Comparison of ENCODE assay signal across 11 cellular contexts in genomic region chr22:39245130-39246039, GRCh38. TPM values are rescaled to one million over a fixed set of nuclear protein-coding genes. Genes with fewer than 3 reads are reported as not detected.
DNase-seq lines count a peak whose midpoint lies in the region; ATAC-seq, FAIRE-seq and TF ChIP-seq lines count a peak whose summit lies in the region.
"Had no signal": no experiment of that assay in that cellular context is flagged by ENCODE, and none has a peak within 500 bp of the region (broad histone marks: within the 10 kb centered on the region; RNA-seq: fewer than 3 reads in every experiment).

No MANE protein-coding gene starts in this region.

- no peaks in the 10 kb centered on the region for H3K9me3 Mint-ChIP-seq in effector memory CD8-positive, alpha-beta T cell

- peak overlapping the region; percentile 12 for H3K18ac ChIP-seq in neuronal stem cell (ENCODE audit: low read length)

- H3K27me3 Mint-ChIP-seq in effector memory CD8-positive, alpha-beta T cell, result peaks cover 0 to 8% of the 10 kb centered on the region in 2 donors

- H2AFZ ChIP-seq in neuronal stem cell (ENCODE audit: low read length), result peak overlapping the region; percentile 88

- no peak overlapping the region for H2BK120ac ChIP-seq in neuronal stem cell (ENCODE audit: low read depth, low read length)

- peak overlapping the region; percentile 70 to 88 for H3K27ac ChIP-seq in A549
- no peak overlapping the region for H3K27ac ChIP-seq in neuronal stem cell (replicated peaks; ENCODE audit: low read length)

- peak overlapping the region; percentile 95 to 96 for H3K4me3 Mint-ChIP-seq in effector memory CD8-positive, alpha-beta T cell

- TF ChIP-seq POLR2A in A549 (IDR thresholded peaks at IDR 0.05; ENCODE audit: low read length), result no peak

- peak overlapping the region; percentile 90 for H2AK5ac ChIP-seq in neuronal stem cell (ENCODE audit: low read depth, low read length)

- peak in 1 of 2 experiments; percentile 4; a peak in 2 of 6 replicates for ATAC-seq in A549
- ATAC-seq in effector memory CD8-positive, alpha-beta T cell (replicated peaks), result no peak
- no peak for ATAC-seq in GM18520 (IDR thresholded peaks at IDR 0.05; ENCODE audit: unreplicated experiment)

- H2BK12ac ChIP-seq in neuronal stem cell (ENCODE audit: low read length), result peak overlapping the region; percentile 68

- H3K4me1 ChIP-seq in A549, result peaks cover 27% of the 10 kb centered on the region
- peaks cover 22 to 37% of the 10 kb centered on the region in 2 donors for H3K4me1 ChIP-seq in neuronal stem cell (ENCODE audit: control insufficient read depth in 2 of 2, insufficient read depth in 1 of 2, low read depth in 1 of 2, low read length in 2 of 2)
- H3K4me1 ChIP-seq: HAP-1 had no signal

- 74% methylated on average over 16 of the region's 22 CpGs for WGBS in A549 (ENCODE audit: missing lambda C conversion rate)
- no CpG with 5 or more reads among the region's 22 CpGs for WGBS in neuronal stem cell (ENCODE audit: extremely low coverage in 2 of 2, insufficient read length in 2 of 2, insufficient replicate concordance in 1 of 2), 2 donors

- H3K9me3 ChIP-seq in A549 (no peaks in the 10 kb centered on the region), neuronal stem cell (replicated peaks in 1 of 2; ENCODE audit: control insufficient read depth in 2 of 2, insufficient read depth in 1 of 2, low read depth in 1 of 2, low read length in 2 of 2) (no peaks in the 10 kb centered on the region)
- H3K9me3 ChIP-seq: HAP-1 had no signal

- H2BK15ac ChIP-seq in neuronal stem cell (ENCODE audit: low read length), result peak overlapping the region; percentile 64

- H4K8ac ChIP-seq in neuronal stem cell (ENCODE audit: low read depth, low read length), result no peak overlapping the region

- peaks cover 41% of the 10 kb centered on the region for H3K36me3 Mint-ChIP-seq in effector memory CD8-positive, alpha-beta T cell (ENCODE audit: insufficient read depth)

- peak overlapping the region; percentile 83 to 85 for H3K27ac Mint-ChIP-seq in effector memory CD8-positive, alpha-beta T cell

- H3K4me1 Mint-ChIP-seq in effector memory CD8-positive, alpha-beta T cell (ENCODE audit: low read depth in 2 of 2), result peaks cover 28 to 42% of the 10 kb centered on the region in 2 donors

- POLR2A ChIA-PET in A549 (lab: Yijun Ruan, JAX), result interaction anchor here (0.7 to 1.3 kb wide), 3 partner anchors 8 to 71 kb away, joined by 3 to 5 read pairs (median 4); no protein-coding TSS in a partner anchor

- no peaks in the 10 kb centered on the region for H3K36me3 ChIP-seq in neuronal stem cell (replicated peaks in 1 of 2; ENCODE audit: control insufficient read depth in 2 of 2, insufficient read depth in 2 of 2, low read length in 2 of 2)
- H3K36me3 ChIP-seq: HAP-1 had no signal

- TF ChIP-seq EP300 in A549 (IDR thresholded peaks at IDR 0.05) (no peak), Ishikawa (IDR thresholded peaks at IDR 0.05; ENCODE audit: borderline replicate concordance) (no peak)

- H4K91ac ChIP-seq in neuronal stem cell (ENCODE audit: low read depth, low read length, poor library complexity), result no peak overlapping the region

- no peak overlapping the region for H3K14ac ChIP-seq in neuronal stem cell (ENCODE audit: low read length)

- DNase-seq in A549 (ENCODE audit: low read depth in 1 of 2, low spot score in 1 of 2) (peak in 1 of 2 experiments; percentile 13), neuronal stem cell (ENCODE audit: low spot score) (no peak), HK-2 (ENCODE audit: unreplicated experiment) (no peak), ureter (ENCODE audit: low spot score) (no peak), OCI-M1 (lab: John Stamatoyannopoulos, UW) (no peak)
- DNase-seq in effector memory CD8-positive, alpha-beta T cell, result no peak
- DNase-seq: T-helper 9 cell had no signal

- FAIRE-seq in A549 (lab: Jason Lieb, UNC), result no peak
- FAIRE-seq: GM18507 had no signal

- TF ChIP-seq RAD21 in A549 (conservative IDR thresholded peaks at IDR 0.05 in 1 of 2, IDR thresholded peaks at IDR 0.05 in 1 of 2) (no peak), Ishikawa (IDR thresholded peaks at IDR 0.05; ENCODE audit: low read depth) (no peak)

- peak overlapping the region; percentile 22 for H3K9ac ChIP-seq in neuronal stem cell (ENCODE audit: low read depth, low read length, poor library complexity)

- no peak overlapping the region for H2BK5ac ChIP-seq in neuronal stem cell (ENCODE audit: low read length)

- H3K79me1 ChIP-seq in neuronal stem cell (ENCODE audit: low read depth, low read length), result no peaks in the 10 kb centered on the region

- CTCF ChIA-PET in A549 (lab: Yijun Ruan, JAX), result interaction anchor here (0.6 to 2.6 kb wide), 9 partner anchors 8 to 196 kb away, joined by 3 to 9 read pairs (median 4); no protein-coding TSS in a partner anchor

- H3K27me3 ChIP-seq in neuronal stem cell (ENCODE audit: control insufficient read depth in 3 of 3, insufficient read depth in 3 of 3, low read depth in 1 of 3, low read length in 3 of 3), result peaks cover 16 to 57% (median 22%) of the 10 kb centered on the region in 3 experiments

- H3K4ac ChIP-seq in neuronal stem cell (ENCODE audit: low read length), result no peak overlapping the region

- H3K4me3 ChIP-seq in A549 (peak overlapping the region; percentile 54), neuronal stem cell (ENCODE audit: low read length in 2 of 2) (peak overlapping the region in 1 of 2 donors; percentile 54)
- H3K4me3 ChIP-seq: HAP-1 had no signal

- H3K4me2 ChIP-seq in A549, result peak overlapping the region; percentile 99
- H3K4me2 ChIP-seq in neuronal stem cell (ENCODE audit: insufficient read depth, low read length, poor library complexity, severe bottlenecking), result peak overlapping the region; percentile 83

- peak overlapping the region; percentile 76 for H3K23ac ChIP-seq in neuronal stem cell (ENCODE audit: low read depth, low read length, poor library complexity)

- TF ChIP-seq CTCF in A549 (IDR thresholded peaks at IDR 0.05), result no peak

TF ChIP-seq in A549, 52 proteins besides CTCF, POLR2A, EP300 and RAD21:
- TF ChIP-seq REST (IDR thresholded peaks at IDR 0.05) (peak; percentile 42; the same call in 1 of the 2 replicates), HOXA7 (CRISPR knock-in tag; IDR thresholded peaks at IDR 0.05) (no peak)

TF ChIP-seq in Ishikawa, 13 proteins besides CTCF, POLR2A, EP300 and RAD21:
- TF ChIP-seq YY1 (IDR thresholded peaks at IDR 0.05; ENCODE audit: low read depth) (no peak), USF1 (IDR thresholded peaks at IDR 0.05) (peak; percentile 67; the same call in 1 of the 2 replicates)
TF ChIP-seq in Ishikawa: peak in this region for 1.

RNA-seq across cellular contexts. Expression of gene PDGFB, which starts 0.6 kb away (rescaled TPM):
- polyA plus RNA-seq in A549 (2011; rRNA removed) (4.0 and 4.5 TPM in 2 replicates), A549 (2017; fragmentation: RNase III; extraction: RNeasy Plus Mini Kit Qiagen cat#74134 plus additional on column Dnase treatment) (2.1 to 3.3 TPM (median 3.0 TPM) in 3 replicates)
- polyA plus RNA-seq in A549 (2012; cell fraction: cytosol; rRNA removed), result 4.0 and 5.2 TPM in 2 replicates
- 7.2 and 9.2 TPM in 2 replicates for polyA plus RNA-seq in A549 (2012; cell fraction: nucleus; rRNA removed)
- 3.2 and 4.7 TPM in 2 replicates for polyA minus RNA-seq in A549 (2011; rRNA and poly(A)+ RNA removed)
- polyA plus RNA-seq in neuronal stem cell (2013, experiment 1 of 2), result 2.6 TPM
- polyA plus RNA-seq in neuronal stem cell (2013, experiment 2 of 2), result 2.8 TPM
- 5.9 TPM for total RNA-seq in ureter
